ENCODE assay signal across 24 cellular contexts in the genomic region with DNA sequence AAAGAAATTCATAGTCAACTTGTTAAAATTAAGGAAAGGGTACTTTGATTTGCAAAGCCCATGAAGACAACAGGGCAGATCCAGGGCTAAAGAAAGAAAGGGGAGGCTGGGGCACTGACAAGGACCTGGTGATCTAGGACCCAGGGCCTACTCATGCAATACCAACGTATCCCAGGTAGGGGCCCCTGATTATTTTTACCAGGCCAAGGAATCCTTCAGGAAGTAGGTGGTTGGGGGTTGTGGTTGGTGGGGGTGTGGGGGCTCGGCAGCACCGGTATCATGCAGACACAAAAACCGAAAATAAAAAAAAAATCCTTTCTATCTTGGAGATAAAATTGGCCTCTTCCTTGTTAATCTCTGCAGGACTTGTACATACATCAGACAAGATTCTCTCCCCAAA. TPM values are rescaled to one million over a fixed set of nuclear protein-coding genes. Genes with fewer than 3 reads are reported as not detected.
"Had no signal": no experiment of that assay in that cellular context is flagged by ENCODE, and none has a peak within 500 bp of the region (broad histone marks: within the 10 kb centered on the region; RNA-seq: fewer than 3 reads in every experiment).

No MANE protein-coding gene starts in this region.

- H3K9me3 ChIP-seq: SJSA1 had no signal

- H3K4me3 ChIP-seq: K562, SJSA1, SK-N-MC had no signal

- H3K27ac ChIP-seq: KMS-11, SJSA1, SK-N-MC had no signal

- DNase-seq: IMR-90, Kasumi-1, MM.1S, NCI-H1092 treated with DMSO at 0.1 percent for 48 hours, NCI-H1436, NCI-H187, NCI-H2029, NCI-H2081 treated with DMSO at 0.1 percent for 48 hours, NCI-H2171, NCI-H226, NCI-H446, NCI-H510A, NCI-H524 treated with DMSO at 0.1 percent for 48 hours, NCI-H69, NCI-H774, Right ventricle myocardium superior, RPMI8226, SIG-M5 had no signal

- H3K4me1 ChIP-seq: SJSA1 had no signal

- FAIRE-seq: HepG2, K562, RCC 7860 had no signal

- H3K36me3 ChIP-seq: SJSA1 had no signal

- H3K9ac ChIP-seq: KMS-11 had no signal

- H3K27me3 ChIP-seq: SJSA1 had no signal

- H3K4me2 ChIP-seq: KMS-11 had no signal

RNA-seq across cellular contexts. Expression of a gene that starts 47.5 kb away (rescaled TPM):
- total RNA-seq: HepG2, IMR-90, K562 had no signal
- polyA plus RNA-seq: HepG2, IMR-90, K562 had no signal
